ENCODE assay signal across 8 cellular contexts in genomic region chr11:54946429-54946828, GRCh38.
"Had no signal": no experiment of that assay in that cellular context is flagged by ENCODE, and none has a peak within 500 bp of the region (broad histone marks: within the 10 kb centered on the region; RNA-seq: fewer than 3 reads in every experiment).

No MANE protein-coding gene starts in this region.

- H3K4me3 ChIP-seq: GM23248 had no signal

- H3K9ac ChIP-seq: GM23248, KMS-11 had no signal

- H2AFZ ChIP-seq: GM23248 had no signal

- H3K27ac Mint-ChIP-seq: H9 had no signal

- H3K4me3 Mint-ChIP-seq: H9 had no signal

- H3K27ac ChIP-seq: GM23248, KMS-11 had no signal

- H3K4me1 Mint-ChIP-seq: H9 had no signal

- FAIRE-seq: H54, HTR-8/SVneo had no signal

- H3K4me2 ChIP-seq: KMS-11 had no signal

- DNase-seq: GM23248, GOT3, H9, HCEC 1CT, KBM-7 had no signal
